ENCODE assay signal across 1 cellular context in the genomic region with DNA sequence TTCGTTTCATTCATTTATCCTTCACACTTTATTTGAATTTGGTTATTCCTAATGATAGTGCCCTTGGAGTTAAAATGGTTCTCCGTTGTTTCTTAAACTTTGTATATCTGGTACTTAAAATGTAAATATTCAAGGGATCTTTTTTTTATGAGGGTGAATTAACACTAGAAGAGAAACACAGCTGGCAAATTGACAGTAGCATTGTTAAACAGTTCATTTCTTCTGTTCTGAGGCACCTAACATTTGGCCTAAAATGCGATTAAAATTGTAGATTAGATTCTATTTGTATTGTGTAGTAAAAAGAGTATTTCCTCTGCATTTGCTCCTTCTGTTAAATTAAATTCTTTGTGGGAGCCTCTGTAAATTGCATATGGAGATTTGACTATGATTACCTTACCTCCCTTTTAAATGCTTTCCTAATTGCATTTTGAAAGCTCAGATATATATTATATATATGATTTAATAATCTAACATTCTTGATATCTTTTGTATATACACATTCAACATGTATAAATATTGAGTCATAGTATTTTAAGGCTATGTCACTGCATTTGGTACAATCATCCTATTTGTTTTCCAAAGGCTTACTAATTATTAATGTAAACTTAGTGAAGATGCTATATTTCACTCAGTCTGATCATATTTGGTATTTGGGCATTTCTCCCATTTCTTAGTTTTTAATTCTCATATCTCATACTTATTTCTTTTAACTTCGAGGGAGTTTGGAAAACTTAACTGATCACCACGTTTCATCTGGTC.
TF ChIP-seq lines count a peak whose summit lies in the region.

No MANE protein-coding gene starts in this region.

TF ChIP-seq in GM23338, 12 proteins besides CTCF, POLR2A, EP300 and RAD21:
- peak; percentile 77 for TF ChIP-seq NANOG (IDR thresholded peaks at IDR 0.05; ENCODE audit: borderline replicate concordance)
- no peak for TF ChIP-seq ZNF114 (CRISPR knock-in tag; IDR thresholded peaks at IDR 0.05)
